Comparison of ENCODE assay signal across 20 cellular contexts in genomic region chr7:135919071-135919841, GRCh38.
"Had no signal": no experiment of that assay in that cellular context is flagged by ENCODE, and none has a peak within 500 bp of the region (broad histone marks: within the 10 kb centered on the region; RNA-seq: fewer than 3 reads in every experiment).

No MANE protein-coding gene starts in this region.

- ATAC-seq: effector memory CD8-positive, alpha-beta T cell; gastroesophageal sphincter; left ventricle myocardium superior; psoas muscle; right lobe of liver; stimulated activated effector memory CD8-positive, alpha-beta T cell treated with anti-CD3 and anti-CD28 coated beads, Interleukin-12 subunit alpha, Interleukin-12 subunit beta, amount 100 ng/mL, for 72 hours had no signal

- H3K4me3 Mint-ChIP-seq: activated CD4-positive, alpha-beta memory T cell treated with anti-CD3 and anti-CD28 coated beads for 36 hours; activated naive CD8-positive, alpha-beta T cell; dendritic cell treated with granulocyte-macrophage colony-stimulating factor and Interleukin-4, amounts not matched to agents 40 ng/mL and 50 ng/mL, for 4 days; effector memory CD8-positive, alpha-beta T cell; nephron progenitor cell; stimulated activated effector memory CD8-positive, alpha-beta T cell treated with anti-CD3 and anti-CD28 coated beads, Interleukin-12 subunit alpha, Interleukin-12 subunit beta, amount 100 ng/mL, for 72 hours; type B pancreatic cell had no signal

- H3K4me1 ChIP-seq: gastroesophageal sphincter, psoas muscle, right lobe of liver had no signal

- H3K27ac ChIP-seq: epithelial cell of prostate, gastroesophageal sphincter, hepatocyte, psoas muscle, right lobe of liver had no signal

- H3K36me3 ChIP-seq: gastroesophageal sphincter, right lobe of liver had no signal

- DNase-seq: activated CD4-positive, alpha-beta memory T cell treated with anti-CD3 and anti-CD28 coated beads for 36 hours; activated CD4-positive, CD25-positive, alpha-beta regulatory T cell treated with anti-CD3 and anti-CD28 coated beads, Interleukin-2, amount 50 U/mL, for 72 hours; activated gamma-delta T cell; activated T-cell treated with anti-CD3 and anti-CD28 coated beads, Interleukin-2, amount 50 U/mL, for 48 hours; anterior cingulate cortex; cerebellar nuclear complex; effector memory CD8-positive, alpha-beta T cell; kidney; left ventricle myocardium superior; mesendoderm; nephron progenitor cell; psoas muscle; right lobe of liver had no signal

- H3K36me3 Mint-ChIP-seq: stimulated activated effector memory CD8-positive, alpha-beta T cell treated with anti-CD3 and anti-CD28 coated beads, Interleukin-12 subunit alpha, Interleukin-12 subunit beta, amount 100 ng/mL, for 72 hours had no signal

- H3K27me3 ChIP-seq: gastroesophageal sphincter, hepatocyte, right lobe of liver had no signal

- H3K27me3 Mint-ChIP-seq: activated CD4-positive, alpha-beta memory T cell treated with anti-CD3 and anti-CD28 coated beads for 36 hours; activated naive CD8-positive, alpha-beta T cell; dendritic cell treated with granulocyte-macrophage colony-stimulating factor and Interleukin-4, amounts not matched to agents 40 ng/mL and 50 ng/mL, for 4 days; effector memory CD8-positive, alpha-beta T cell; type B pancreatic cell had no signal

- H3K9me3 Mint-ChIP-seq: dendritic cell treated with granulocyte-macrophage colony-stimulating factor and Interleukin-4, amounts not matched to agents 40 ng/mL and 50 ng/mL, for 4 days; effector memory CD8-positive, alpha-beta T cell; stimulated activated effector memory CD8-positive, alpha-beta T cell treated with anti-CD3 and anti-CD28 coated beads, Interleukin-12 subunit alpha, Interleukin-12 subunit beta, amount 100 ng/mL, for 72 hours had no signal

- H3K9me3 ChIP-seq: gastroesophageal sphincter, psoas muscle, right lobe of liver had no signal

- H3K4me3 ChIP-seq: gastroesophageal sphincter, hepatocyte, psoas muscle, right lobe of liver had no signal
